Comparison of ENCODE assay signal across 18 cellular contexts in genomic region chr1:4701276-4701675, GRCh38. TPM values are rescaled to one million over a fixed set of nuclear protein-coding genes. Genes with fewer than 3 reads are reported as not detected.
"Had no signal": no experiment of that assay in that cellular context is flagged by ENCODE, and none has a peak within 500 bp of the region (broad histone marks: within the 10 kb centered on the region; RNA-seq: fewer than 3 reads in every experiment).

No MANE protein-coding gene starts in this region.

- DNase-seq: activated B cell treated with CpG ODN at 0.5 μM for 24 hours; activated CD4-positive, alpha-beta T cell treated with anti-CD3 and anti-CD28 coated beads for 1 hour; activated CD4-positive, alpha-beta T cell treated with anti-CD3 and anti-CD28 coated beads, Interleukin-2, amount 10 ng/mL, durations not matched to agents 24 days and 14 days; activated CD4-positive, alpha-beta T cell treated with anti-CD3 and anti-CD28 coated beads, Interleukin-2, amount 50 U/mL, for 48 hours; activated CD8-positive, alpha-beta memory T cell treated with anti-CD3 and anti-CD28 coated beads, Interleukin-2, amount 10 ng/mL, durations not matched to agents 7 days and 5 days; activated effector memory CD4-positive, alpha-beta T cell treated with Interleukin-2 at 50 U/mL for 16 hours; activated naive CD4-positive, alpha-beta T cell; activated T-cell treated with anti-CD3 and anti-CD28 coated beads, Interleukin-2, amount 50 U/mL, for 24 hours; amniotic stem cell; NCI-H1092; NCI-H1694 treated with DMSO at 0.1 percent for 48 hours; NCI-H446; SIG-M5; T-helper 2 cell; T1000 had no signal

- H3K27ac ChIP-seq: KMS-11 had no signal

- ATAC-seq: activated CD8-positive, alpha-beta memory T cell treated with anti-CD3 and anti-CD28 coated beads, Interleukin-2, amount 10 ng/mL, durations not matched to agents 7 days and 5 days had no signal

RNA-seq across cellular contexts. Expression of gene AJAP1, which starts 46.9 kb away (rescaled TPM):
- total RNA-seq: activated B cell treated with CpG ODN at 0.5 μM for 24 hours; activated CD4-positive, alpha-beta T cell treated with anti-CD3 and anti-CD28 coated beads, Interleukin-2, amount 10 ng/mL, durations not matched to agents 24 days and 14 days; activated CD8-positive, alpha-beta memory T cell treated with anti-CD3 and anti-CD28 coated beads, Interleukin-2, amount 10 ng/mL, durations not matched to agents 7 days and 5 days; activated T-helper 1 cell treated with anti-CD3 and anti-CD28 coated beads, Interleukin-12 subunit alpha, Interleukin-12 subunit beta, Interleukin-2, Interleukin-4 antibody, amounts not matched to agents 30 ng/mL and 10 ng/mL and 1 ng/mL, durations not matched to agents 14 hours and 24 hours and 36 hours; MCF 10A had no signal
